1 cellular context compared by ENCODE assay signal in the genomic region with DNA sequence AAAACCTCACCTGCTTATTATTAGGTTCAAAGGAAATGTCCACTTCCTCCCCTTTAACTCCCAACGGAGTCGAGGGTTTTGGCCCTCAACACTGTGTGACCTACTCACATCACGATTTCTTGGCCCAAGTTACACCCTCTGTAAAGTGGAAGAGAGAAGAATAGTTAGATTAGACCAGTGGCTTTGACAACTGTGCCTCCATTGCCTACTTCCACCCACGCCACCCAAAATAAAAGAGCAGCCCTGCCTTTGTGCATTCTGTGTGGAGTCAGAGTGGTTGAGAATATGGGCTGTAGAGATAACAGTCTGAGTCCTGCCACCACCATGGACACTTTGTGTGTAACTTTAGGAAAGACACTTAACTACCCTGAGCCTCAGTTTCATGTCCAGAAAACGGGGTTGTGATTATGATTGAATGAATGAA.
TF ChIP-seq lines count a peak whose summit lies in the region.

No MANE protein-coding gene starts in this region.

TF ChIP-seq in IMR-90, 13 proteins besides CTCF, POLR2A, EP300 and RAD21:
- TF ChIP-seq RFX5 (IDR thresholded peaks at IDR 0.05; ENCODE audit: low read depth, low read length) (no peak), CHD1 (IDR thresholded peaks at IDR 0.05; ENCODE audit: low read depth, low read length) (no peak), SMC3 (IDR thresholded peaks at IDR 0.05; ENCODE audit: low read depth, low read length) (no peak), MAFK (IDR thresholded peaks at IDR 0.05; ENCODE audit: low read depth, low read length) (no peak), RCOR1 (IDR thresholded peaks at IDR 0.05; ENCODE audit: insufficient replicate concordance, low read length) (no peak), NFE2L2 (IDR thresholded peaks at IDR 0.05; ENCODE audit: low read depth, low read length) (no peak), BHLHE40 (IDR thresholded peaks at IDR 0.05; ENCODE audit: low read depth, low read length) (no peak)
- TF ChIP-seq, protein P1, sequence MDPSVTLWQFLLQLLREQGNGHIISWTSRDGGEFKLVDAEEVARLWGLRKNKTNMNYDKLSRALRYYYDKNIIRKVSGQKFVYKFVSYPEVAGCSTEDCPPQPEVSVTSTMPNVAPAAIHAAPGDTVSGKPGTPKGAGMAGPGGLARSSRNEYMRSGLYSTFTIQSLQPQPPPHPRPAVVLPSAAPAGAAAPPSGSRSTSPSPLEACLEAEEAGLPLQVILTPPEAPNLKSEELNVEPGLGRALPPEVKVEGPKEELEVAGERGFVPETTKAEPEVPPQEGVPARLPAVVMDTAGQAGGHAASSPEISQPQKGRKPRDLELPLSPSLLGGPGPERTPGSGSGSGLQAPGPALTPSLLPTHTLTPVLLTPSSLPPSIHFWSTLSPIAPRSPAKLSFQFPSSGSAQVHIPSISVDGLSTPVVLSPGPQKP (IDR thresholded peaks at IDR 0.05; ENCODE audit: borderline replicate concordance, low read depth, low read length), result no peak
